ENCODE assay signal across 15 cellular contexts in the genomic region with DNA sequence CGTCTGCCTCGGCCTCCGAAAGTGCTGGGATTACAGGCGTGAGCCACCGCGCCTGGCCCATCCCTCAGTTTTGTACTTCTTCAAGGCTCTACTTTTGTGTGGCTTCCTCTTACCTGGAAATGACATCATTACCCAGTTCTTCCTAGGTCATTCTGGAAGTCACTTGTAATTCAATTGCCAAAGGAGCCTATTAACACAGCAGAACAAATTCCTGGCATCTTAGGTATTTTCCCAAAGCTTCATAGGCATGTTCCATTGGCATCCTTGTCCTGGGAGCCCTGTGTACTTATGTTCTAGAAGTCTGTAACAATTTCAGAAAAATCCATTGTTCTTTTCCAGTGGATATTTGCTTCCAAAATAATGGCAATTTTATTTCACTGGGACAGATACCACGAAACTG.
DNase-seq lines count a peak whose midpoint lies in the region; TF ChIP-seq lines count a peak whose summit lies in the region.
"Had no signal": no experiment of that assay in that cellular context is flagged by ENCODE, and none has a peak within 500 bp of the region (broad histone marks: within the 10 kb centered on the region; RNA-seq: fewer than 3 reads in every experiment).

No MANE protein-coding gene starts in this region.

- peaks cover 8% of the 10 kb centered on the region for H3K4me1 Mint-ChIP-seq in neural progenitor cell
- peaks cover 3 to 10% of the 10 kb centered on the region in 2 donors for H3K4me1 Mint-ChIP-seq in immature natural killer cell

- H4K20me1 ChIP-seq in SK-N-SH (ENCODE audit: insufficient read depth) = no peaks in the 10 kb centered on the region
- no peaks in the 10 kb centered on the region for H4K20me1 ChIP-seq in neural progenitor cell (ENCODE audit: low read depth)

- H3K9me3 Mint-ChIP-seq in neural progenitor cell (peaks cover 8% of the 10 kb centered on the region), immature natural killer cell (no peaks in the 10 kb centered on the region)
- H3K9me3 Mint-ChIP-seq: CD14-positive monocyte had no signal

- H3K27ac ChIP-seq in SK-N-SH (ENCODE audit: low read depth in 2 of 2, low read length in 1 of 2) (no peak overlapping the region), neural progenitor cell (no peak overlapping the region)
- H3K27ac ChIP-seq: A549, KMS-11 had no signal

- H3K27me3 Mint-ChIP-seq in neural progenitor cell (ENCODE audit: insufficient read depth, low read depth) = peaks cover 2% of the 10 kb centered on the region
- no peaks in the 10 kb centered on the region for H3K27me3 Mint-ChIP-seq in immature natural killer cell (ENCODE audit: low read depth in 3 of 3)

- H3K79me2 ChIP-seq in SK-N-SH (ENCODE audit: insufficient read depth) (peaks cover 24% of the 10 kb centered on the region; the same call in 1 of the 2 replicates), neural progenitor cell (ENCODE audit: low read depth) (peaks cover 40% of the 10 kb centered on the region)

- peaks cover 7 to 16% of the 10 kb centered on the region in 2 experiments; a peak in 3 of 4 replicates for H3K4me1 ChIP-seq in SK-N-SH (ENCODE audit: control insufficient read depth in 1 of 2, insufficient read depth in 2 of 2, low read depth in 1 of 2, low read length in 1 of 2)
- peaks cover 37% of the 10 kb centered on the region for H3K4me1 ChIP-seq in neural progenitor cell

- H3K9ac ChIP-seq in SK-N-SH (no peak overlapping the region), neural progenitor cell (no peak overlapping the region)
- H3K9ac ChIP-seq: KMS-11 had no signal

- DNase-seq in AG10803 (ENCODE audit: low read depth) = peak; percentile 67
- no peak for DNase-seq in SK-N-SH
- peak; percentile 20 for DNase-seq in dermis blood vessel endothelial cell
- DNase-seq in neural progenitor cell (ENCODE audit: low spot score) = peak; percentile 7
- DNase-seq in SIG-M5 treated with dmso at 0.1 percent for 504 hours (lab: John Stamatoyannopoulos, UW; ENCODE audit: unreplicated experiment) = no peak
- no peak for DNase-seq in activated CD4-positive, alpha-beta T cell treated with anti-CD3 and anti-CD28 coated beads, Interleukin-2, amount 50 U/mL, for 1 hour
- DNase-seq in immature natural killer cell = no peak
- DNase-seq: AML-193, NCI-H1092 treated with DMSO at 0.1 percent for 48 hours, NCI-H2107, NCI-H2227 treated with DMSO at 0.1 percent for 48 hours, NCI-H524 had no signal

- H3K9me2 ChIP-seq in SK-N-SH = no peaks in the 10 kb centered on the region

- no peak overlapping the region for H3K4me2 ChIP-seq in SK-N-SH
- H3K4me2 ChIP-seq in neural progenitor cell = no peak overlapping the region
- H3K4me2 ChIP-seq: KMS-11 had no signal

- no peak for TF ChIP-seq CTCF in AG10803 (conservative IDR thresholded peaks at IDR 0.05; ENCODE audit: low read length)
- TF ChIP-seq CTCF in SK-N-SH (IDR thresholded peaks at IDR 0.05) = no peak
- no peak for TF ChIP-seq CTCF in neural progenitor cell (IDR thresholded peaks at IDR 0.05)

- no peak for TF ChIP-seq RAD21 in SK-N-SH (IDR thresholded peaks at IDR 0.05; ENCODE audit: low read length)

- no peak for TF ChIP-seq EP300 in SK-N-SH (IDR thresholded peaks at IDR 0.05; ENCODE audit: borderline replicate concordance in 1 of 2, low read depth in 1 of 2, low read length in 1 of 2)

- H3K36me3 ChIP-seq in SK-N-SH (replicated peaks in 1 of 2; ENCODE audit: control insufficient read depth in 1 of 2, insufficient read depth in 2 of 2, low read length in 1 of 2) (no peaks in the 10 kb centered on the region), neural progenitor cell (no peaks in the 10 kb centered on the region)

- H3K27me3 ChIP-seq in SK-N-SH (ENCODE audit: insufficient read depth) = no peaks in the 10 kb centered on the region
- no peaks in the 10 kb centered on the region for H3K27me3 ChIP-seq in neural progenitor cell

- POLR2A ChIA-PET in SK-N-SH (lab: Yijun Ruan, JAX) = no interaction called here

- H3K9me3 ChIP-seq in SK-N-SH (0 out of 2 replicates have a peak, but pooled peaks cover 8% of the 10 kb centered on the region), neural progenitor cell (ENCODE audit: low read depth) (no peaks in the 10 kb centered on the region)
- H3K9me3 ChIP-seq: A549 had no signal

- CTCF ChIA-PET in SK-N-SH (lab: Yijun Ruan, JAX) = interaction anchor here (0.9 kb wide), 1 partner anchor 10 kb away, joined by 4 read pairs; no protein-coding TSS in a partner anchor

- H3K4me3 ChIP-seq in AG10803 (ENCODE audit: low read length) = no peak overlapping the region
- H3K4me3 ChIP-seq in SK-N-SH (ENCODE audit: low read depth in 2 of 2, low read length in 1 of 2) = no peak overlapping the region
- H3K4me3 ChIP-seq in neural progenitor cell = no peak overlapping the region
- H3K4me3 ChIP-seq: A549 had no signal

- H2AFZ ChIP-seq in SK-N-SH (ENCODE audit: low read depth) (no peak overlapping the region), neural progenitor cell (replicated peaks) (no peak overlapping the region)

- H3K27ac Mint-ChIP-seq in neural progenitor cell = no peak overlapping the region
- H3K27ac Mint-ChIP-seq in immature natural killer cell = no peak overlapping the region
- H3K27ac Mint-ChIP-seq: CD14-positive monocyte had no signal

- H3K36me3 Mint-ChIP-seq in neural progenitor cell (peaks cover 9% of the 10 kb centered on the region), immature natural killer cell (no peaks in the 10 kb centered on the region)
- H3K36me3 Mint-ChIP-seq: CD14-positive monocyte had no signal

- H3K4me3 Mint-ChIP-seq in neural progenitor cell = no peak overlapping the region
- H3K4me3 Mint-ChIP-seq in immature natural killer cell = no peak overlapping the region
- H3K4me3 Mint-ChIP-seq: CD14-positive monocyte had no signal

- peaks cover 5% of the 10 kb centered on the region for H3F3A ChIP-seq in SK-N-SH (replicated peaks; ENCODE audit: insufficient read depth)
- peaks cover 4% of the 10 kb centered on the region for H3F3A ChIP-seq in neural progenitor cell (ENCODE audit: low read depth)

- 98% methylated on average over 7 of the region's 7 CpGs for WGBS in SK-N-SH (ENCODE audit: low lambda C conversion rate)

TF ChIP-seq in SK-N-SH, 30 proteins besides CTCF, POLR2A, EP300 and RAD21:
- TF ChIP-seq NFIC (IDR thresholded peaks at IDR 0.05; ENCODE audit: borderline replicate concordance) (0 out of 2 replicates have a peak, but pooled peaks have one; percentile 7), MXI1 (IDR thresholded peaks at IDR 0.05; ENCODE audit: low read depth, low read length) (no peak)
- TF ChIP-seq, protein P1, sequence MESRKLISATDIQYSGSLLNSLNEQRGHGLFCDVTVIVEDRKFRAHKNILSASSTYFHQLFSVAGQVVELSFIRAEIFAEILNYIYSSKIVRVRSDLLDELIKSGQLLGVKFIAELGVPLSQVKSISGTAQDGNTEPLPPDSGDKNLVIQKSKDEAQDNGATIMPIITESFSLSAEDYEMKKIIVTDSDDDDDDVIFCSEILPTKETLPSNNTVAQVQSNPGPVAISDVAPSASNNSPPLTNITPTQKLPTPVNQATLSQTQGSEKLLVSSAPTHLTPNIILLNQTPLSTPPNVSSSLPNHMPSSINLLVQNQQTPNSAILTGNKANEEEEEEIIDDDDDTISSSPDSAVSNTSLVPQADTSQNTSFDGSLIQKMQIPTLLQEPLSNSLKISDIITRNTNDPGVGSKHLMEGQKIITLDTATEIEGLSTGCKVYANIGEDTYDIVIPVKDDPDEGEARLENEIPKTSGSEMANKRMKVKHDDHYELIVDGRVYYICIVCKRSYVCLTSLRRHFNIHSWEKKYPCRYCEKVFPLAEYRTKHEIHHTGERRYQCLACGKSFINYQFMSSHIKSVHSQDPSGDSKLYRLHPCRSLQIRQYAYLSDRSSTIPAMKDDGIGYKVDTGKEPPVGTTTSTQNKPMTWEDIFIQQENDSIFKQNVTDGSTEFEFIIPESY (IDR thresholded peaks at IDR 0.05; ENCODE audit: borderline replicate concordance, low read depth) = no peak

Comparison
In these comparisons a context has a peak if more than half of its experiments do, and no peak if none do; other contexts are left out.
1. DNase-seq: peak in AG10803 (single experiment), dermis blood vessel endothelial cell (single experiment) and neural progenitor cell (single experiment); none in SK-N-SH (single experiment), SIG-M5 treated with dmso at 0.1 percent for 504 hours (single experiment), activated CD4-positive, alpha-beta T cell treated with anti-CD3 and anti-CD28 coated beads, Interleukin-2, amount 50 U/mL, for 1 hour (single experiment) and immature natural killer cell (0 of 3).